8 cellular contexts compared by ENCODE assay signal in genomic region chr10:51879238-51879637, GRCh38.
DNase-seq lines count a peak whose midpoint lies in the region; ATAC-seq lines count a peak whose summit lies in the region.

No MANE protein-coding gene starts in this region.

- POLR2A ChIA-PET in activated naive CD8-positive, alpha-beta T cell treated with anti-CD3 and anti-CD28 coated beads, Interleukin-2, amount 10 ng/mL, durations not matched to agents 7 days and 5 days (lab: Charles Lee), result no interaction called here

- peaks cover 6% of the 10 kb centered on the region for H3K4me1 Mint-ChIP-seq in activated naive CD8-positive, alpha-beta T cell treated with anti-CD3 and anti-CD28 coated beads, Interleukin-2, amount 10 ng/mL, durations not matched to agents 7 days and 5 days

- no peaks in the 10 kb centered on the region for H3K9me3 ChIP-seq in aorta (ENCODE audit: control insufficient read depth, low read length)

- peaks cover 0 to 8% of the 10 kb centered on the region in 2 donors for H3K4me1 ChIP-seq in aorta (ENCODE audit: control insufficient read depth in 1 of 2, insufficient read depth in 2 of 2, low read length in 2 of 2)

- 0 to 3% methylated on average over 1 of the region's 1 CpG for WGBS in aorta, 2 donors

- no peak overlapping the region for H3K4me3 ChIP-seq in aorta (ENCODE audit: low read length in 2 of 2)

- ATAC-seq in GM19455 (IDR thresholded peaks at IDR 0.05; ENCODE audit: unreplicated experiment) (peak; percentile 84), HG03442 (IDR thresholded peaks at IDR 0.05; ENCODE audit: unreplicated experiment) (peak; percentile 97), aorta (ENCODE audit: low FRiP score) (peak; percentile 85)
- peak; percentile 82 for ATAC-seq in activated naive CD8-positive, alpha-beta T cell treated with anti-CD3 and anti-CD28 coated beads, Interleukin-2, amount 10 ng/mL, durations not matched to agents 7 days and 5 days (ENCODE audit: low read depth)

- in situ Hi-C loops in Caki2 (cut with HindIII; ENCODE audit: low pct_unique_long_range_greater_than_20kb, low sequenced_read_pairs), result no loop called here

- DNase-seq in Caki2 (ENCODE audit: low read depth) (peak; percentile 36), islet precursor cell (peak; percentile 87), aorta (peak in 1 of 2 donors; percentile 52), NCI-H1105 (lab: John Stamatoyannopoulos, UW) (no peak)
- DNase-seq in activated naive CD8-positive, alpha-beta T cell treated with anti-CD3 and anti-CD28 coated beads, Interleukin-2, amount 10 ng/mL, durations not matched to agents 7 days and 5 days, result no peak
- no peak for DNase-seq in activated CD8-positive, alpha-beta memory T cell treated with anti-CD3 and anti-CD28 coated beads, Interleukin-2, amount 50 U/mL, for 48 hours

- peak overlapping the region; percentile 62 for H3K27ac Mint-ChIP-seq in activated naive CD8-positive, alpha-beta T cell treated with anti-CD3 and anti-CD28 coated beads, Interleukin-2, amount 10 ng/mL, durations not matched to agents 7 days and 5 days

- H3K4me3 Mint-ChIP-seq in activated naive CD8-positive, alpha-beta T cell treated with anti-CD3 and anti-CD28 coated beads, Interleukin-2, amount 10 ng/mL, durations not matched to agents 7 days and 5 days, result peak overlapping the region; percentile 64

- intact Hi-C loops in aorta (cut with DNase I), result loop anchor here in 1 of 2 donors (10.0 kb wide), 1 partner anchor 126 kb away; no protein-coding TSS in a partner anchor

- peaks cover 3% of the 10 kb centered on the region for H3K9me3 Mint-ChIP-seq in activated naive CD8-positive, alpha-beta T cell treated with anti-CD3 and anti-CD28 coated beads, Interleukin-2, amount 10 ng/mL, durations not matched to agents 7 days and 5 days

- no peaks in the 10 kb centered on the region for H3K27me3 ChIP-seq in aorta (ENCODE audit: control insufficient read depth in 1 of 2, insufficient read depth in 2 of 2, low read length in 1 of 2)

- no peaks in the 10 kb centered on the region for H3K36me3 Mint-ChIP-seq in activated naive CD8-positive, alpha-beta T cell treated with anti-CD3 and anti-CD28 coated beads, Interleukin-2, amount 10 ng/mL, durations not matched to agents 7 days and 5 days

- peaks cover 2% of the 10 kb centered on the region for H3K27me3 Mint-ChIP-seq in activated naive CD8-positive, alpha-beta T cell treated with anti-CD3 and anti-CD28 coated beads, Interleukin-2, amount 10 ng/mL, durations not matched to agents 7 days and 5 days

- peak overlapping the region; percentile 67 to 89 for H3K27ac ChIP-seq in aorta (ENCODE audit: low read depth in 1 of 2, low read length in 2 of 2)

- H3K36me3 ChIP-seq in aorta (ENCODE audit: control insufficient read depth in 1 of 2, insufficient read depth in 2 of 2, low read length in 1 of 2), result no peaks in the 10 kb centered on the region

Comparison
In these comparisons a context has a peak if more than half of its experiments do, and no peak if none do; other contexts are left out.
1. DNase-seq: peak in Caki2 (single experiment) and islet precursor cell (single experiment); none in activated naive CD8-positive, alpha-beta T cell treated with anti-CD3 and anti-CD28 coated beads, Interleukin-2, amount 10 ng/mL, durations not matched to agents 7 days and 5 days (single experiment), NCI-H1105 (single experiment) and activated CD8-positive, alpha-beta memory T cell treated with anti-CD3 and anti-CD28 coated beads, Interleukin-2, amount 50 U/mL, for 48 hours (single experiment).
2. Peak in every context shown above with its lines, with median percentiles within 50 percentile points of each other: ATAC-seq.